Comparison of ENCODE assay signal across 13 cellular contexts in the genomic region with DNA sequence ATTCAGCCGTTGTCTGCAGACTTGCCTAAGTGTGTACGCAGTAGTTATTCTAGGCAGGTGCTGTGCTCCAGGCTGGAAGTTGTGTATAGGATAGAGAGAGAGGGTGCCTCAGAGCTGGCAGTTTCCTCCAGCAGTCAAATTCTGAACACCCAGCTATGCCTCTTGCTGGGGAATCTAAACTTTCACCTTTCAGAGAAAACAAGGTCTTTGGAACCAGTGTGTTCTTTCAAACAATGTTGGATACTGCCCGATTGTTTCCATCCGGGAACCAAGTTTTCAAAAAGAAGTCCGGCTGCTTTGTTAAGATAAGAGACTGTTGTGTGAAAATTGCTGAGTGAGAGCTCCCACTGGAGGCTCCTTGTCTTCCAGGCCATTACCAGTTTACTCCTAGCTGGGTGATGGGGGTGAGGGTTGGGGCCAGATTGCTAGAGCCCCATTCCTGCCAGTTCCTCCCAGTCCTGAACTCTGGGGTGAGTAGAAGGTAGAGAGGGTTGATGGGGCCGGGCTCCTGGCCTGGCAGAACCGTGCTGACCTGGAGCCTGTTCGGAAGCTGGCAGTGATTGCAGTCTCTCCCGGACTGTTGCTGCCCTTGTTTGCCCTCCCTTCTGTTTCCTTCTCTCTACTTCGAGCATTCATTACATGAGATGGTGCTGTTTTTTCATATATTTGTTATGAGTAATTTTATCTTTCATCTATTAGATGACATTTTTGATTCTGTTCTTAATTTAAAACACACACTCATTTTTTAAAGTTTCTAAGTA.
DNase-seq lines count a peak whose midpoint lies in the region; ATAC-seq, FAIRE-seq and TF ChIP-seq lines count a peak whose summit lies in the region.
"Had no signal": no experiment of that assay in that cellular context is flagged by ENCODE, and none has a peak within 500 bp of the region (broad histone marks: within the 10 kb centered on the region; RNA-seq: fewer than 3 reads in every experiment).

No MANE protein-coding gene starts in this region.

- H3K9me3 Mint-ChIP-seq in neural progenitor cell = peaks cover 14% of the 10 kb centered on the region
- H3K9me3 Mint-ChIP-seq: activated T-cell treated with anti-CD3 and anti-CD28 coated beads, Interleukin-2, amount 50 U/mL, for 4 hours had no signal

- H3K27ac ChIP-seq in breast epithelium (peak overlapping the region; percentile 52 to 64), mammary epithelial cell (ENCODE audit: insufficient read depth, low read depth, low read length) (no peak overlapping the region), neural progenitor cell (peak overlapping the region; percentile 66)
- H3K27ac ChIP-seq: SJCRH30, suprapubic skin had no signal

- no peak overlapping the region for H3K9ac ChIP-seq in mammary epithelial cell (ENCODE audit: insufficient read depth, low read length)
- no peak overlapping the region for H3K9ac ChIP-seq in neural progenitor cell

- no peaks in the 10 kb centered on the region for H4K20me1 ChIP-seq in mammary epithelial cell (ENCODE audit: insufficient read depth, low read length)
- H4K20me1 ChIP-seq in neural progenitor cell (ENCODE audit: low read depth) = peaks cover 41% of the 10 kb centered on the region

- ATAC-seq in left cardiac atrium (peak; percentile 31 to 41), GM21390 (IDR thresholded peaks at IDR 0.05; ENCODE audit: unreplicated experiment) (no peak)
- ATAC-seq: activated T-cell treated with anti-CD3 and anti-CD28 coated beads, Interleukin-2, amount 50 U/mL, for 4 hours had no signal

- H3K79me2 ChIP-seq in mammary epithelial cell (ENCODE audit: insufficient read depth, low read length) (peaks cover 93% of the 10 kb centered on the region), neural progenitor cell (ENCODE audit: low read depth) (peaks cover 90% of the 10 kb centered on the region)

- 89% methylated on average over 10 of the region's 10 CpGs for WGBS in mammary epithelial cell (ENCODE audit: low coverage, missing lambda C conversion rate)

- peaks cover 44% of the 10 kb centered on the region for H3F3A ChIP-seq in neural progenitor cell (ENCODE audit: low read depth)

- DNase-seq in breast epithelium (ENCODE audit: low spot score in 2 of 2) (no peak), mammary epithelial cell (no peak), left cardiac atrium (peak; percentile 27), neural progenitor cell (ENCODE audit: low spot score) (no peak), GM19239 (ENCODE audit: insufficient read length, low spot score) (no peak), CD1c-positive myeloid dendritic cell (ENCODE audit: extremely low spot score) (no peak), NCI-H1436 (lab: John Stamatoyannopoulos, UW) (no peak)
- DNase-seq: activated CD4-positive, CD25-positive, alpha-beta regulatory T cell; activated T-cell treated with anti-CD3 and anti-CD28 coated beads, Interleukin-2, amount 50 U/mL, for 4 hours; NCI-H524; SJCRH30 had no signal

- no peak overlapping the region for H2AFZ ChIP-seq in mammary epithelial cell (ENCODE audit: low read depth, low read length)
- no peak overlapping the region for H2AFZ ChIP-seq in neural progenitor cell (replicated peaks)

- no peak overlapping the region for H3K4me3 ChIP-seq in breast epithelium
- H3K4me3 ChIP-seq in mammary epithelial cell (replicated peaks in 1 of 3; ENCODE audit: insufficient read depth in 1 of 3, low read depth in 2 of 3, low read length in 3 of 3) = no peak overlapping the region
- no peak overlapping the region for H3K4me3 ChIP-seq in neural progenitor cell
- H3K4me3 ChIP-seq: SJCRH30, suprapubic skin had no signal

- H3K36me3 ChIP-seq in breast epithelium (no peaks in the 10 kb centered on the region), mammary epithelial cell (ENCODE audit: insufficient read depth, low read length) (no peaks in the 10 kb centered on the region), neural progenitor cell (no peaks in the 10 kb centered on the region)
- H3K36me3 ChIP-seq: suprapubic skin had no signal

- H3K36me3 Mint-ChIP-seq in neural progenitor cell = peaks cover 30% of the 10 kb centered on the region

- no peak for FAIRE-seq in GM19239 (lab: Jason Lieb, UNC)

- dilution Hi-C loops in mammary epithelial cell (cut with HindIII; ENCODE audit: low sequenced_read_pairs) = no loop called here

- H3K4me2 ChIP-seq in mammary epithelial cell (ENCODE audit: insufficient read depth, low read depth, low read length) (no peak overlapping the region), neural progenitor cell (peak overlapping the region; percentile 30)

- no peak for TF ChIP-seq POLR2A in breast epithelium (IDR thresholded peaks at IDR 0.05)

- CTCF ChIA-PET in mammary epithelial cell (lab: Charles Lee; ENCODE audit: low non-redundant PET) = interaction anchor here (0.7 kb wide), 1 partner anchor 37 kb away, joined by 9 read pairs; no protein-coding TSS in a partner anchor

- H3K27me3 Mint-ChIP-seq in neural progenitor cell (ENCODE audit: insufficient read depth, low read depth) = no peaks in the 10 kb centered on the region

- H3K9me3 ChIP-seq in breast epithelium (no peaks in the 10 kb centered on the region), mammary epithelial cell (replicated peaks; ENCODE audit: insufficient read depth, low read length) (no peaks in the 10 kb centered on the region), neural progenitor cell (ENCODE audit: low read depth) (no peaks in the 10 kb centered on the region)
- H3K9me3 ChIP-seq: SJCRH30, suprapubic skin had no signal

- intact Hi-C loops in breast epithelium (cut with DNase I; ENCODE audit: low total_unique reads) (no loop called here), mammary epithelial cell (cut with micrococcal nuclease) (no loop called here), left cardiac atrium (cut with DNase I) (loop anchor here in 1 of 2 donors (10.0 kb wide), 1 partner anchor 150 kb away; the partner anchor contains the start of gene TEAD1)

- in situ Hi-C loops in mammary epithelial cell (cut with MboI; ENCODE audit: low sequenced_read_pairs in 2 of 2) = no loop called here

- TF ChIP-seq CTCF in breast epithelium (IDR thresholded peaks at IDR 0.05) = no peak
- no peak for TF ChIP-seq CTCF in mammary epithelial cell (conservative IDR thresholded peaks at IDR 0.05 in 1 of 2, IDR thresholded peaks at IDR 0.05 in 1 of 2; ENCODE audit: extremely low read depth in 1 of 2, insufficient read depth in 1 of 2, low read depth in 1 of 2, low read length in 2 of 2)
- TF ChIP-seq CTCF in neural progenitor cell (IDR thresholded peaks at IDR 0.05) = peak; percentile 8

- H3K27ac Mint-ChIP-seq in neural progenitor cell = no peak overlapping the region

- no peak overlapping the region for H3K4me3 Mint-ChIP-seq in neural progenitor cell
- H3K4me3 Mint-ChIP-seq: activated T-cell treated with anti-CD3 and anti-CD28 coated beads, Interleukin-2, amount 50 U/mL, for 4 hours had no signal

- H3K27me3 ChIP-seq in breast epithelium (no peaks in the 10 kb centered on the region), mammary epithelial cell (ENCODE audit: insufficient read depth, low read length) (no peaks in the 10 kb centered on the region), neural progenitor cell (no peaks in the 10 kb centered on the region)
- H3K27me3 ChIP-seq: SJCRH30, suprapubic skin had no signal

- no TSS peak for BruUV-seq in mammary epithelial cell (replicated peaks; lab: Mats Ljungman, UMichigan)

- H3K4me1 Mint-ChIP-seq in neural progenitor cell = peaks cover 58% of the 10 kb centered on the region

- H3K4me1 ChIP-seq in breast epithelium = no peaks in the 10 kb centered on the region
- peaks cover 15% of the 10 kb centered on the region for H3K4me1 ChIP-seq in mammary epithelial cell (ENCODE audit: insufficient read depth, low read length)
- H3K4me1 ChIP-seq in neural progenitor cell = peaks cover 61% of the 10 kb centered on the region
